1 cellular context compared by ENCODE assay signal in genomic region chr11:4919250-4919649, GRCh38.
TF ChIP-seq lines count a peak whose summit lies in the region.

A gene with protein sequence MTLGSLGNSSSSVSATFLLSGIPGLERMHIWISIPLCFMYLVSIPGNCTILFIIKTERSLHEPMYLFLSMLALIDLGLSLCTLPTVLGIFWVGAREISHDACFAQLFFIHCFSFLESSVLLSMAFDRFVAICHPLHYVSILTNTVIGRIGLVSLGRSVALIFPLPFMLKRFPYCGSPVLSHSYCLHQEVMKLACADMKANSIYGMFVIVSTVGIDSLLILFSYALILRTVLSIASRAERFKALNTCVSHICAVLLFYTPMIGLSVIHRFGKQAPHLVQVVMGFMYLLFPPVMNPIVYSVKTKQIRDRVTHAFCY (minus strand): TSS chr11:4919350. CDS start chr11:4915663, 3,687 bp downstream.

TF ChIP-seq in GM23338, 12 proteins besides CTCF, POLR2A, EP300 and RAD21 (continued from another document):
- TF ChIP-seq, protein P1, sequence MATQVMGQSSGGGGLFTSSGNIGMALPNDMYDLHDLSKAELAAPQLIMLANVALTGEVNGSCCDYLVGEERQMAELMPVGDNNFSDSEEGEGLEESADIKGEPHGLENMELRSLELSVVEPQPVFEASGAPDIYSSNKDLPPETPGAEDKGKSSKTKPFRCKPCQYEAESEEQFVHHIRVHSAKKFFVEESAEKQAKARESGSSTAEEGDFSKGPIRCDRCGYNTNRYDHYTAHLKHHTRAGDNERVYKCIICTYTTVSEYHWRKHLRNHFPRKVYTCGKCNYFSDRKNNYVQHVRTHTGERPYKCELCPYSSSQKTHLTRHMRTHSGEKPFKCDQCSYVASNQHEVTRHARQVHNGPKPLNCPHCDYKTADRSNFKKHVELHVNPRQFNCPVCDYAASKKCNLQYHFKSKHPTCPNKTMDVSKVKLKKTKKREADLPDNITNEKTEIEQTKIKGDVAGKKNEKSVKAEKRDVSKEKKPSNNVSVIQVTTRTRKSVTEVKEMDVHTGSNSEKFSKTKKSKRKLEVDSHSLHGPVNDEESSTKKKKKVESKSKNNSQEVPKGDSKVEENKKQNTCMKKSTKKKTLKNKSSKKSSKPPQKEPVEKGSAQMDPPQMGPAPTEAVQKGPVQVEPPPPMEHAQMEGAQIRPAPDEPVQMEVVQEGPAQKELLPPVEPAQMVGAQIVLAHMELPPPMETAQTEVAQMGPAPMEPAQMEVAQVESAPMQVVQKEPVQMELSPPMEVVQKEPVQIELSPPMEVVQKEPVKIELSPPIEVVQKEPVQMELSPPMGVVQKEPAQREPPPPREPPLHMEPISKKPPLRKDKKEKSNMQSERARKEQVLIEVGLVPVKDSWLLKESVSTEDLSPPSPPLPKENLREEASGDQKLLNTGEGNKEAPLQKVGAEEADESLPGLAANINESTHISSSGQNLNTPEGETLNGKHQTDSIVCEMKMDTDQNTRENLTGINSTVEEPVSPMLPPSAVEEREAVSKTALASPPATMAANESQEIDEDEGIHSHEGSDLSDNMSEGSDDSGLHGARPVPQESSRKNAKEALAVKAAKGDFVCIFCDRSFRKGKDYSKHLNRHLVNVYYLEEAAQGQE (IDR thresholded peaks at IDR 0.05; ENCODE audit: unreplicated experiment): no peak
- TF ChIP-seq EZH2 (IDR thresholded peaks at IDR 0.05; ENCODE audit: low read depth, unreplicated experiment) (no peak), ZNF331 (CRISPR knock-in tag; IDR thresholded peaks at IDR 0.05; ENCODE audit: low read depth) (no peak), POLR2AphosphoS5 (IDR thresholded peaks at IDR 0.05; ENCODE audit: low read depth) (no peak), NANOG (IDR thresholded peaks at IDR 0.05; ENCODE audit: borderline replicate concordance) (no peak), EZH2phosphoT487 (IDR thresholded peaks at IDR 0.05; ENCODE audit: unreplicated experiment) (no peak), JUNB (IDR thresholded peaks at IDR 0.05; ENCODE audit: unreplicated experiment) (no peak)
- TF ChIP-seq, protein P2, sequence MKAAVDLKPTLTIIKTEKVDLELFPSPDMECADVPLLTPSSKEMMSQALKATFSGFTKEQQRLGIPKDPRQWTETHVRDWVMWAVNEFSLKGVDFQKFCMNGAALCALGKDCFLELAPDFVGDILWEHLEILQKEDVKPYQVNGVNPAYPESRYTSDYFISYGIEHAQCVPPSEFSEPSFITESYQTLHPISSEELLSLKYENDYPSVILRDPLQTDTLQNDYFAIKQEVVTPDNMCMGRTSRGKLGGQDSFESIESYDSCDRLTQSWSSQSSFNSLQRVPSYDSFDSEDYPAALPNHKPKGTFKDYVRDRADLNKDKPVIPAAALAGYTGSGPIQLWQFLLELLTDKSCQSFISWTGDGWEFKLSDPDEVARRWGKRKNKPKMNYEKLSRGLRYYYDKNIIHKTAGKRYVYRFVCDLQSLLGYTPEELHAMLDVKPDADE (IDR thresholded peaks at IDR 0.05): no peak
